ENCODE assay signal across 13 cellular contexts in genomic region chr9:33186457-33187168, GRCh38. TPM values are rescaled to one million over a fixed set of nuclear protein-coding genes. Genes with fewer than 3 reads are reported as not detected.
DNase-seq lines count a peak whose midpoint lies in the region; TF ChIP-seq lines count a peak whose summit lies in the region.
"Had no signal": no experiment of that assay in that cellular context is flagged by ENCODE, and none has a peak within 500 bp of the region (broad histone marks: within the 10 kb centered on the region; RNA-seq: fewer than 3 reads in every experiment).

No MANE protein-coding gene starts in this region.

- H3K14ac ChIP-seq in mesenchymal stem cell (ENCODE audit: low read length in 2 of 2) = no peak overlapping the region

- H2BK15ac ChIP-seq in mesenchymal stem cell (ENCODE audit: low read depth, poor library complexity, severe bottlenecking) = no peak overlapping the region

- no peak overlapping the region for H4K91ac ChIP-seq in mesenchymal stem cell (ENCODE audit: low read length)

- no peak overlapping the region for H2AFZ ChIP-seq in PC-9
- no peak overlapping the region for H2AFZ ChIP-seq in mesenchymal stem cell (ENCODE audit: low read depth, low read length)

- no peak overlapping the region for H4K8ac ChIP-seq in mesenchymal stem cell (ENCODE audit: low read length)

- H3K23ac ChIP-seq in mesenchymal stem cell (ENCODE audit: low read length in 2 of 2) = no peak overlapping the region

- no peaks in the 10 kb centered on the region for H4K20me1 ChIP-seq in PC-9 (ENCODE audit: insufficient read depth)

- H3K9me2 ChIP-seq in PC-9 (ENCODE audit: insufficient read depth) = no peaks in the 10 kb centered on the region

- in situ Hi-C loops in transverse colon (cut with MboI; ENCODE audit: low pct_ligation_motif_present in 1 of 4, low pct_unique_long_range_greater_than_20kb in 1 of 4, low sequenced_read_pairs in 3 of 4) = no loop called here

- TF ChIP-seq CTCF in PC-9 (conservative IDR thresholded peaks at IDR 0.05) = no peak
- no peak for TF ChIP-seq CTCF in transverse colon (IDR thresholded peaks at IDR 0.05)
- TF ChIP-seq CTCF in dorsolateral prefrontal cortex (IDR thresholded peaks at IDR 0.05 in 54 of 56, conservative IDR thresholded peaks at IDR 0.05 in 2 of 56; ENCODE audit: low read depth in 1 of 56, partially characterized antibody in 56 of 56) = no peak

- no peak overlapping the region for H3K18ac ChIP-seq in mesenchymal stem cell (ENCODE audit: low read depth in 1 of 2, low read length in 2 of 2)

- peak overlapping the region; percentile 35 for H3K9ac ChIP-seq in mesenchymal stem cell (ENCODE audit: low read length)

- no peak overlapping the region for H2AK5ac ChIP-seq in mesenchymal stem cell (ENCODE audit: low read length, severe bottlenecking)

- 81% methylated on average over 3 of the region's 3 CpGs for WGBS in mesenchymal stem cell
- whole genome bisulfite sequencing in transverse colon (ENCODE audit: low coverage in 1 of 2), 2 donors = 48% methylated on average over 3 of the region's 3 CpGs; no CpG with 5 or more reads in 1 of the 2 donors

- DNase-seq in PC-9 = peak in 1 of 2 experiments; percentile 40
- no peak for DNase-seq in epithelial cell of prostate (ENCODE audit: low read depth, low spot score)
- DNase-seq in mesenchymal stem cell = no peak
- peak; percentile 38 for DNase-seq in transverse colon
- DNase-seq in dorsolateral prefrontal cortex = no peak
- no peak for DNase-seq in COLO668 (lab: John Stamatoyannopoulos, UW; ENCODE audit: unreplicated experiment)
- no peak for DNase-seq in pons (ENCODE audit: low spot score)
- DNase-seq: activated T-cell treated with anti-CD3 and anti-CD28 coated beads, Interleukin-2, amount 50 U/mL, for 48 hours; DND-41; Kasumi-1; naive thymus-derived CD4-positive, alpha-beta T cell; SHP77 treated with DMSO at 0.1 percent for 48 hours; stimulated activated CD4-positive, alpha-beta T cell treated with anti-CD3 and anti-CD28 coated beads, Interleukin-15, amount 100 ng/mL, for 24 hours had no signal

- no peak overlapping the region for H3K4ac ChIP-seq in mesenchymal stem cell (ENCODE audit: low read depth in 1 of 2, low read length in 2 of 2)

- H3K27me3 ChIP-seq in PC-9 (ENCODE audit: insufficient read depth, low read depth) = no peaks in the 10 kb centered on the region
- peaks cover 0 to 62% of the 10 kb centered on the region in 2 experiments for H3K27me3 ChIP-seq in mesenchymal stem cell (ENCODE audit: control insufficient read depth in 1 of 2, insufficient read depth in 1 of 2, low read length in 2 of 2)
- H3K27me3 ChIP-seq in transverse colon = no peaks in the 10 kb centered on the region
- H3K27me3 ChIP-seq in dorsolateral prefrontal cortex = peaks cover 0 to 4% (median 0%) of the 10 kb centered on the region in 45 donors

- no peaks in the 10 kb centered on the region for H3K9me3 ChIP-seq in PC-9 (ENCODE audit: insufficient read depth, low read depth)
- no peaks in the 10 kb centered on the region for H3K9me3 ChIP-seq in mesenchymal stem cell (ENCODE audit: control insufficient read depth, low read length)
- no peaks in the 10 kb centered on the region for H3K9me3 ChIP-seq in transverse colon

- POLR2A ChIA-PET in PC-9 (lab: Charles Lee; ENCODE audit: unreplicated experiment) = interaction anchor here (0.7 to 1.0 kb wide), 2 partner anchors 25 to 54 kb away, joined by 3 to 5 read pairs; no protein-coding TSS in a partner anchor

- no peak overlapping the region for H3K27ac ChIP-seq in PC-9
- H3K27ac ChIP-seq in epithelial cell of prostate = peak overlapping the region; percentile 56
- H3K27ac ChIP-seq in mesenchymal stem cell (ENCODE audit: low read length, poor library complexity, severe bottlenecking) = no peak overlapping the region
- peak overlapping the region in 3 of 4 donors; percentile 38 to 45 (median 43) for H3K27ac ChIP-seq in transverse colon
- H3K27ac ChIP-seq in dorsolateral prefrontal cortex = no peak overlapping the region

- no peak for TF ChIP-seq POLR2A in transverse colon (IDR thresholded peaks at IDR 0.05)

- H3K79me2 ChIP-seq in PC-9 (ENCODE audit: low read depth) = no peaks in the 10 kb centered on the region

- no peak overlapping the region for H2BK5ac ChIP-seq in mesenchymal stem cell (ENCODE audit: low read depth, low read length, poor library complexity, severe bottlenecking)

- CTCF ChIA-PET in PC-9 (lab: Charles Lee) = no interaction called here

- H3F3A ChIP-seq in PC-9 (ENCODE audit: insufficient read depth, low read depth) = no peaks in the 10 kb centered on the region

- TF ChIP-seq EP300 in transverse colon (IDR thresholded peaks at IDR 0.05; ENCODE audit: low read depth) = no peak

- no peak overlapping the region for H2BK12ac ChIP-seq in mesenchymal stem cell (ENCODE audit: low read length in 2 of 2)

- H3K4me1 ChIP-seq in PC-9 (replicated peaks; ENCODE audit: insufficient read depth) = peaks cover 28% of the 10 kb centered on the region
- H3K4me1 ChIP-seq in mesenchymal stem cell (ENCODE audit: control insufficient read depth, insufficient read depth, low read depth, low read length) = peaks cover 5% of the 10 kb centered on the region
- H3K4me1 ChIP-seq in transverse colon = peaks cover 10 to 31% (median 21%) of the 10 kb centered on the region in 4 donors

- no peak overlapping the region for H2BK120ac ChIP-seq in mesenchymal stem cell (ENCODE audit: low read depth, low read length)

- H3K79me1 ChIP-seq in mesenchymal stem cell (replicated peaks; ENCODE audit: low read length, poor library complexity, severe bottlenecking) = no peaks in the 10 kb centered on the region

- BruUV-seq in PC-9 (replicated peaks; lab: Mats Ljungman, UMichigan) = no TSS peak

- intact Hi-C loops in PC-9 (cut with micrococcal nuclease; ENCODE audit: unreplicated experiment) = no loop called here
- intact Hi-C loops in transverse colon (cut with DNase I; ENCODE audit: low total_unique reads) = no loop called here
- intact Hi-C loops in dorsolateral prefrontal cortex (cut with DNase I) = no loop called here

- H3K36me3 ChIP-seq in PC-9 (ENCODE audit: low read depth) (no peaks in the 10 kb centered on the region), mesenchymal stem cell (ENCODE audit: control insufficient read depth in 1 of 2, insufficient read depth in 2 of 2, low read depth in 1 of 2, low read length in 2 of 2) (no peaks in the 10 kb centered on the region), transverse colon (no peaks in the 10 kb centered on the region)

- 0 out of 2 replicates have a peak overlapping the region, but pooled peaks have one; percentile 23 for H3K4me2 ChIP-seq in PC-9
- no peak overlapping the region for H3K4me2 ChIP-seq in mesenchymal stem cell (ENCODE audit: low read length, poor library complexity, severe bottlenecking)

- no peak overlapping the region for H3K4me3 ChIP-seq in PC-9
- H3K4me3 ChIP-seq in mesenchymal stem cell (ENCODE audit: insufficient read depth in 1 of 2, low read depth in 1 of 2, low read length in 2 of 2) = peak overlapping the region in 1 of 2 experiments; percentile 11
- no peak overlapping the region for H3K4me3 ChIP-seq in transverse colon
- no peak overlapping the region for H3K4me3 ChIP-seq in dorsolateral prefrontal cortex

RNA-seq across cellular contexts. Expression of gene B4GALT1, which starts 19.5 kb away (rescaled TPM):
- total RNA-seq in PC-9 (2021) = 75.6 and 87.2 TPM in 2 replicates
- 58.5 TPM for polyA plus RNA-seq in mesenchymal stem cell (2013, experiment 1 of 2)
- polyA plus RNA-seq in mesenchymal stem cell (2013, experiment 2 of 2) = 58.1 TPM
- total RNA-seq in transverse colon = 100 to 1,000 TPM in 2 of 4 donors, 10 to 100 TPM in 2; 23.7 to 126 (median 93.7) TPM
- total RNA-seq in dorsolateral prefrontal cortex = 10 to 100 TPM in 8 of 120 experiments, 1 to 10 TPM in 112; 2.8 to 13.3 (median 6.0) TPM

RNA-seq across cellular contexts. Expression of gene SPINK4, which starts 53.4 kb away (rescaled TPM):
- total RNA-seq in PC-9 (2021) (not detected in 2 replicates), transverse colon (10 to 100 TPM in 1 of 4 donors, 1 to 10 TPM in 1, not detected in 2; 6.6 to 77.8 TPM), dorsolateral prefrontal cortex (not detected)
- not detected for polyA plus RNA-seq in mesenchymal stem cell (2013, experiment 1 of 2)
- polyA plus RNA-seq in mesenchymal stem cell (2013, experiment 2 of 2) = 0.18 TPM
- total RNA-seq: naive thymus-derived CD4-positive, alpha-beta T cell had no signal
- polyA plus RNA-seq: naive thymus-derived CD4-positive, alpha-beta T cell had no signal

Comparison
In these comparisons a context has a peak if more than half of its experiments do, and no peak if none do; other contexts are left out.
1. H3K27ac ChIP-seq: peak in epithelial cell of prostate (single experiment) and transverse colon (3 of 4); none in PC-9 (single experiment), mesenchymal stem cell (single experiment) and dorsolateral prefrontal cortex (0 of 59).